ENCODE assay signal across 26 cellular contexts in genomic region chr17:70434536-70435490, GRCh38.
DNase-seq lines count a peak whose midpoint lies in the region; ATAC-seq and TF ChIP-seq lines count a peak whose summit lies in the region.
"Had no signal": no experiment of that assay in that cellular context is flagged by ENCODE, and none has a peak within 500 bp of the region (broad histone marks: within the 10 kb centered on the region; RNA-seq: fewer than 3 reads in every experiment).

No MANE protein-coding gene starts in this region.

- TF ChIP-seq CTCF in cardiac muscle cell (IDR thresholded peaks at IDR 0.05; ENCODE audit: low read depth, low read length) (no peak), parathyroid adenoma (IDR thresholded peaks at IDR 0.05) (no peak)

- no peak overlapping the region for H3K9ac ChIP-seq in parathyroid adenoma

- no peak for ATAC-seq in left cardiac atrium
- peak; percentile 98 for ATAC-seq in left colon
- ATAC-seq in GM18505 (IDR thresholded peaks at IDR 0.05; ENCODE audit: unreplicated experiment) = no peak
- ATAC-seq in GM21576 (IDR thresholded peaks at IDR 0.05; ENCODE audit: unreplicated experiment) = no peak
- ATAC-seq: HepG2, Panc1 had no signal

- peak overlapping the region; percentile 35 for H3K27ac ChIP-seq in cardiac muscle cell
- H3K27ac ChIP-seq in parathyroid adenoma = no peak overlapping the region
- H3K27ac ChIP-seq: SK-N-MC had no signal

- H2AFZ ChIP-seq in parathyroid adenoma = peak overlapping the region; percentile 19

- H3K27me3 ChIP-seq in cardiac muscle cell = no peaks in the 10 kb centered on the region
- H3K27me3 ChIP-seq in parathyroid adenoma (ENCODE audit: control insufficient read depth, insufficient read depth, low read length) = no peaks in the 10 kb centered on the region

- intact Hi-C loops in left cardiac atrium (cut with DNase I) (no loop called here), left colon (cut with DNase I, micrococcal nuclease) (no loop called here)

- H3K4me1 ChIP-seq in cardiac muscle cell (ENCODE audit: low read depth) = peaks cover 6% of the 10 kb centered on the region
- H3K4me1 ChIP-seq in parathyroid adenoma = peaks cover 15% of the 10 kb centered on the region

- H3K79me2 ChIP-seq in parathyroid adenoma = no peaks in the 10 kb centered on the region

- no peaks in the 10 kb centered on the region for H3K36me3 ChIP-seq in cardiac muscle cell
- no peaks in the 10 kb centered on the region for H3K36me3 ChIP-seq in parathyroid adenoma (ENCODE audit: control insufficient read depth, insufficient read depth, low read length)

- H3K9me3 ChIP-seq in cardiac muscle cell (ENCODE audit: low read depth) (no peaks in the 10 kb centered on the region), parathyroid adenoma (ENCODE audit: control insufficient read depth, low read length) (no peaks in the 10 kb centered on the region)

- no peak for TF ChIP-seq POLR2A in GM18505 (IDR thresholded peaks at IDR 0.05; ENCODE audit: borderline replicate concordance, extremely low read depth, insufficient read depth, insufficient read length)

- H3K4me3 ChIP-seq in cardiac muscle cell = no peak overlapping the region
- no peak overlapping the region for H3K4me3 ChIP-seq in parathyroid adenoma (ENCODE audit: low read depth, low read length)
- H3K4me3 ChIP-seq: SK-N-MC had no signal

- H3K4me2 ChIP-seq in parathyroid adenoma (ENCODE audit: low read length) = no peak overlapping the region

- DNase-seq in cardiac muscle cell (ENCODE audit: low read depth in 1 of 2, low spot score in 1 of 2) (peak; percentile 8 to 79), left cardiac atrium (no peak), left colon (peak; percentile 52 to 70), inferior parietal cortex (ENCODE audit: extremely low spot score) (no peak)
- DNase-seq: 8988T, ACHN, Calu3, DMS79 treated with DMSO at 0.1 percent for 48 hours, GF-D8, H9, Karpas-422, NCI-H1092, NCI-H1417 treated with DMSO at 0.1 percent for 48 hours, NCI-H1694 treated with DMSO at 0.1 percent for 48 hours, NCI-H2081 treated with DMSO at 0.1 percent for 48 hours, NCI-H2171, NCI-H345, NCI-H524, NCI-H748 treated with DMSO at 0.1 percent for 48 hours, SHP77 treated with DMSO at 0.1 percent for 48 hours had no signal

Comparison
In these comparisons a context has a peak if more than half of its experiments do, and no peak if none do; other contexts are left out.
1. DNase-seq: peak in cardiac muscle cell (2 of 2) and left colon (2 of 2); none in left cardiac atrium (single experiment) and inferior parietal cortex (single experiment).